ENCODE assay signal across 1 cellular context in the genomic region with DNA sequence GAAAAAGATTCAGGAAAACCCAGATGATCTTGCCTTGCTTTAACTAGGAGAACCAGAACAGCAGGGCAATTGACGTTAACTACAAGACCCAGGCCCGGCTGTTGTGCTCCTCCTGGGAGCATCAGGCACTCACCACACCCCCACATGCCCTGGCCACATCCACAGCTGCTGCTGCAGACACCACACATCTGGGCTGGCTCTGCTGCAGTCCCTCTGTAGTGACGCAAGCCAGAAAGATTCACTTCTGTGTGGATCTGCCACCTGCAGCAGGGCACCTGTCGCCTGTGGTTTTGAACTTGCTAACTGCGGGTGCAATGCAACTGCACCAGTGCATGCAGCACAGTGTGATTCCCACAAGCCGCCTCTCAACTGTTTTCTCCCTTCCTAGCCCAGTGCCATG.
TF ChIP-seq lines count a peak whose summit lies in the region.

No MANE protein-coding gene starts in this region.

TF ChIP-seq in GM23338, 12 proteins besides CTCF, POLR2A, EP300 and RAD21:
- TF ChIP-seq, protein P1, sequence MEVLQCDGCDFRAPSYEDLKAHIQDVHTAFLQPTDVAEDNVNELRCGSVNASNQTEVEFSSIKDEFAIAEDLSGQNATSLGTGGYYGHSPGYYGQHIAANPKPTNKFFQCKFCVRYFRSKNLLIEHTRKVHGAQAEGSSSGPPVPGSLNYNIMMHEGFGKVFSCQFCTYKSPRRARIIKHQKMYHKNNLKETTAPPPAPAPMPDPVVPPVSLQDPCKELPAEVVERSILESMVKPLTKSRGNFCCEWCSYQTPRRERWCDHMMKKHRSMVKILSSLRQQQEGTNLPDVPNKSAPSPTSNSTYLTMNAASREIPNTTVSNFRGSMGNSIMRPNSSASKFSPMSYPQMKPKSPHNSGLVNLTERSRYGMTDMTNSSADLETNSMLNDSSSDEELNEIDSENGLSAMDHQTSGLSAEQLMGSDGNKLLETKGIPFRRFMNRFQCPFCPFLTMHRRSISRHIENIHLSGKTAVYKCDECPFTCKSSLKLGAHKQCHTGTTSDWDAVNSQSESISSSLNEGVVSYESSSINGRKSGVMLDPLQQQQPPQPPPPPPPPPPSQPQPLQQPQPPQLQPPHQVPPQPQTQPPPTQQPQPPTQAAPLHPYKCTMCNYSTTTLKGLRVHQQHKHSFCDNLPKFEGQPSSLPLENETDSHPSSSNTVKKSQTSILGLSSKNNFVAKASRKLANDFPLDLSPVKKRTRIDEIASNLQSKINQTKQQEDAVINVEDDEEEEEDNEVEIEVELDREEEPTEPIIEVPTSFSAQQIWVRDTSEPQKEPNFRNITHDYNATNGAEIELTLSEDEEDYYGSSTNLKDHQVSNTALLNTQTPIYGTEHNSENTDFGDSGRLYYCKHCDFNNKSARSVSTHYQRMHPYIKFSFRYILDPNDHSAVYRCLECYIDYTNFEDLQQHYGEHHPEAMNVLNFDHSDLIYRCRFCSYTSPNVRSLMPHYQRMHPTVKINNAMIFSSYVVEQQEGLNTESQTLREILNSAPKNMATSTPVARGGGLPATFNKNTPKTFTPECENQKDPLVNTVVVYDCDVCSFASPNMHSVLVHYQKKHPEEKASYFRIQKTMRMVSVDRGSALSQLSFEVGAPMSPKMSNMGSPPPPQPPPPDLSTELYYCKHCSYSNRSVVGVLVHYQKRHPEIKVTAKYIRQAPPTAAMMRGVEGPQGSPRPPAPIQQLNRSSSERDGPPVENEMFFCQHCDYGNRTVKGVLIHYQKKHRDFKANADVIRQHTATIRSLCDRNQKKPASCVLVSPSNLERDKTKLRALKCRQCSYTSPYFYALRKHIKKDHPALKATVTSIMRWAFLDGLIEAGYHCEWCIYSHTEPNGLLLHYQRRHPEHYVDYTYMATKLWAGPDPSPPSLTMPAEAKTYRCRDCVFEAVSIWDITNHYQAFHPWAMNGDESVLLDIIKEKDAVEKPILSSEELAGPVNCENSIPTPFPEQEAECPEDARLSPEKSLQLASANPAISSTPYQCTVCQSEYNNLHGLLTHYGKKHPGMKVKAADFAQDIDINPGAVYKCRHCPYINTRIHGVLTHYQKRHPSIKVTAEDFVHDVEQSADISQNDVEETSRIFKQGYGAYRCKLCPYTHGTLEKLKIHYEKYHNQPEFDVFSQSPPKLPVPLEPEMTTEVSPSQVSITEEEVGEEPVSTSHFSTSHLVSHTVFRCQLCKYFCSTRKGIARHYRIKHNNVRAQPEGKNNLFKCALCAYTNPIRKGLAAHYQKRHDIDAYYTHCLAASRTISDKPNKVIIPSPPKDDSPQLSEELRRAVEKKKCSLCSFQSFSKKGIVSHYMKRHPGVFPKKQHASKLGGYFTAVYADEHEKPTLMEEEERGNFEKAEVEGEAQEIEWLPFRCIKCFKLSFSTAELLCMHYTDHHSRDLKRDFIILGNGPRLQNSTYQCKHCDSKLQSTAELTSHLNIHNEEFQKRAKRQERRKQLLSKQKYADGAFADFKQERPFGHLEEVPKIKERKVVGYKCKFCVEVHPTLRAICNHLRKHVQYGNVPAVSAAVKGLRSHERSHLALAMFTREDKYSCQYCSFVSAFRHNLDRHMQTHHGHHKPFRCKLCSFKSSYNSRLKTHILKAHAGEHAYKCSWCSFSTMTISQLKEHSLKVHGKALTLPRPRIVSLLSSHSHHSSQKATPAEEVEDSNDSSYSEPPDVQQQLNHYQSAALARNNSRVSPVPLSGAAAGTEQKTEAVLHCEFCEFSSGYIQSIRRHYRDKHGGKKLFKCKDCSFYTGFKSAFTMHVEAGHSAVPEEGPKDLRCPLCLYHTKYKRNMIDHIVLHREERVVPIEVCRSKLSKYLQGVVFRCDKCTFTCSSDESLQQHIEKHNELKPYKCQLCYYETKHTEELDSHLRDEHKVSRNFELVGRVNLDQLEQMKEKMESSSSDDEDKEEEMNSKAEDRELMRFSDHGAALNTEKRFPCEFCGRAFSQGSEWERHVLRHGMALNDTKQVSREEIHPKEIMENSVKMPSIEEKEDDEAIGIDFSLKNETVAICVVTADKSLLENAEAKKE (CRISPR knock-in tag; IDR thresholded peaks at IDR 0.05): no peak
- TF ChIP-seq CREB1 (CRISPR knock-in tag; IDR thresholded peaks at IDR 0.05; ENCODE audit: low read depth) (no peak), NANOG (IDR thresholded peaks at IDR 0.05; ENCODE audit: borderline replicate concordance) (no peak), EZH2 (IDR thresholded peaks at IDR 0.05; ENCODE audit: low read depth, unreplicated experiment) (no peak), ZNF114 (CRISPR knock-in tag; IDR thresholded peaks at IDR 0.05) (no peak), POLR2AphosphoS5 (IDR thresholded peaks at IDR 0.05; ENCODE audit: low read depth) (no peak), JUNB (IDR thresholded peaks at IDR 0.05; ENCODE audit: unreplicated experiment) (no peak), STAT1 (IDR thresholded peaks at IDR 0.05; ENCODE audit: unreplicated experiment) (no peak), ZNF331 (CRISPR knock-in tag; IDR thresholded peaks at IDR 0.05; ENCODE audit: low read depth) (no peak), EZH2phosphoT487 (IDR thresholded peaks at IDR 0.05; ENCODE audit: unreplicated experiment) (no peak), REST (IDR thresholded peaks at IDR 0.05; ENCODE audit: unreplicated experiment) (no peak)
- TF ChIP-seq, protein P2, sequence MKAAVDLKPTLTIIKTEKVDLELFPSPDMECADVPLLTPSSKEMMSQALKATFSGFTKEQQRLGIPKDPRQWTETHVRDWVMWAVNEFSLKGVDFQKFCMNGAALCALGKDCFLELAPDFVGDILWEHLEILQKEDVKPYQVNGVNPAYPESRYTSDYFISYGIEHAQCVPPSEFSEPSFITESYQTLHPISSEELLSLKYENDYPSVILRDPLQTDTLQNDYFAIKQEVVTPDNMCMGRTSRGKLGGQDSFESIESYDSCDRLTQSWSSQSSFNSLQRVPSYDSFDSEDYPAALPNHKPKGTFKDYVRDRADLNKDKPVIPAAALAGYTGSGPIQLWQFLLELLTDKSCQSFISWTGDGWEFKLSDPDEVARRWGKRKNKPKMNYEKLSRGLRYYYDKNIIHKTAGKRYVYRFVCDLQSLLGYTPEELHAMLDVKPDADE (IDR thresholded peaks at IDR 0.05): no peak
